Comparison of ENCODE assay signal across 8 cellular contexts in genomic region chr20:49278036-49278816, GRCh38. TPM values are rescaled to one million over a fixed set of nuclear protein-coding genes. Genes with fewer than 3 reads are reported as not detected.
DNase-seq lines count a peak whose midpoint lies in the region; ATAC-seq and TF ChIP-seq lines count a peak whose summit lies in the region.

ZNFX1 (minus strand) TSS chr20:49278057; CDS start chr20:49275839, 2,218 bp downstream.

- H3K4me1 ChIP-seq in H9 (ENCODE audit: insufficient read depth, low read length): no peaks in the 10 kb centered on the region

- peaks cover 41% of the 10 kb centered on the region for H3K23me2 ChIP-seq in H9 (ENCODE audit: insufficient read length, low read depth, low read length, poor library complexity, severe bottlenecking)

- H3K9me3 ChIP-seq in H9 (ENCODE audit: control insufficient read depth, low read depth, low read length) (no peaks in the 10 kb centered on the region), MG63 (0 out of 2 replicates have a peak, but pooled peaks cover 3% of the 10 kb centered on the region)

- H2BK20ac ChIP-seq in H9 (ENCODE audit: low read depth, low read length, poor library complexity, severe bottlenecking): no peak within 1 kb of the TSS

- peak within 1 kb of the TSS; percentile 97 to 99 (median 98) for H3K27ac Mint-ChIP-seq in H9
- peak within 1 kb of the TSS; percentile 94 for H3K27ac Mint-ChIP-seq in nephron progenitor cell
- peak within 1 kb of the TSS; percentile 98 to 100 for H3K27ac Mint-ChIP-seq in stimulated activated naive CD8-positive, alpha-beta T cell treated with anti-CD3 and anti-CD28 coated beads, Interleukin-15, amount 100 ng/mL, for 72 hours

- no peak within 1 kb of the TSS for H2BK120ac ChIP-seq in H9 (ENCODE audit: low read depth, low read length, poor library complexity, severe bottlenecking)

- H4K8ac ChIP-seq in H9 (replicated peaks; ENCODE audit: insufficient read length, low read depth, low read length): peak within 1 kb of the TSS; percentile 95

- TF ChIP-seq CTCF in H9 (conservative IDR thresholded peaks at IDR 0.05): peak; percentile 25; the same call in 1 of the 3 replicates
- TF ChIP-seq CTCF in fibroblast of the aortic adventitia (IDR thresholded peaks at IDR 0.05; ENCODE audit: insufficient read depth, low read length): no peak
- no peak for TF ChIP-seq CTCF in nephron progenitor cell (IDR thresholded peaks at IDR 0.05)

- no peak within 1 kb of the TSS for H2AFZ ChIP-seq in H9 (ENCODE audit: low read length)

- H3K4me3 Mint-ChIP-seq in H9 (peak within 1 kb of the TSS; percentile 99), nephron progenitor cell (peak within 1 kb of the TSS; percentile 95)
- H3K4me3 Mint-ChIP-seq in stimulated activated naive CD8-positive, alpha-beta T cell treated with anti-CD3 and anti-CD28 coated beads, Interleukin-15, amount 100 ng/mL, for 72 hours: peak within 1 kb of the TSS; percentile 94

- H3K18ac ChIP-seq in H9 (ENCODE audit: insufficient read length, low read depth, low read length): peak within 1 kb of the TSS; percentile 76

- no peak within 1 kb of the TSS for H2AK5ac ChIP-seq in H9 (ENCODE audit: insufficient read length, low read length)

- peak within 1 kb of the TSS; percentile 100 for H3K4me2 ChIP-seq in H9 (ENCODE audit: insufficient read depth, insufficient read length, low read length)

- peak within 1 kb of the TSS; percentile 93 for H3K14ac ChIP-seq in H9 (ENCODE audit: insufficient read depth, low read length)

- H3K9ac ChIP-seq in H9 (ENCODE audit: extremely low read depth, insufficient read length, low read length): peak within 1 kb of the TSS; percentile 99

- H4K20me1 ChIP-seq in H9 (ENCODE audit: control insufficient read depth, insufficient read depth, insufficient read length): no peaks in the 10 kb centered on the region

- peaks cover 55% of the 10 kb centered on the region for H3K79me2 ChIP-seq in H9 (ENCODE audit: insufficient read depth, low read length)

- H3K23ac ChIP-seq in H9 (ENCODE audit: insufficient read length, low read depth, low read length): peak within 1 kb of the TSS; percentile 8

- WGBS in H9 (ENCODE audit: extremely low coverage, insufficient read length, low lambda C conversion rate): no CpG with 5 or more reads among the region's 80 CpGs

- H3K56ac ChIP-seq in H9 (ENCODE audit: insufficient read length, low read depth, low read length): peak within 1 kb of the TSS; percentile 85

- ATAC-seq in stimulated activated naive CD8-positive, alpha-beta T cell treated with anti-CD3 and anti-CD28 coated beads, Interleukin-15, amount 100 ng/mL, for 72 hours: peak; percentile 88

- H3K4me3 ChIP-seq in MG63: peak within 1 kb of the TSS; percentile 98
- peak within 1 kb of the TSS; percentile 98 for H3K4me3 ChIP-seq in fibroblast of the aortic adventitia (ENCODE audit: low read depth, low read length)

- DNase-seq in ELR (ENCODE audit: low read depth): peak; percentile 100
- peak; percentile 98 for DNase-seq in H9
- peak; percentile 99 for DNase-seq in MG63
- peak; percentile 95 for DNase-seq in SHP77 treated with DMSO at 0.1 percent for 48 hours (lab: John Stamatoyannopoulos, UW)
- peak; percentile 99 for DNase-seq in activated effector memory CD4-positive, alpha-beta T cell treated with anti-CD3 and anti-CD28 coated beads, Interleukin-2, amount 50 U/mL, for 16 hours
- peak; percentile 97 for DNase-seq in fibroblast of the aortic adventitia (ENCODE audit: low read depth)
- DNase-seq in nephron progenitor cell: peak; percentile 97
- DNase-seq in stimulated activated naive CD8-positive, alpha-beta T cell treated with anti-CD3 and anti-CD28 coated beads, Interleukin-15, amount 100 ng/mL, for 72 hours: peak; percentile 99

- H3T11ph ChIP-seq in H9 (ENCODE audit: low read length): no peak within 1 kb of the TSS

- peak within 1 kb of the TSS; percentile 51 for H4K91ac ChIP-seq in H9 (ENCODE audit: insufficient read length, low read depth, low read length)

- H3K36me3 Mint-ChIP-seq in H9 (ENCODE audit: insufficient read depth in 1 of 3, low read depth in 3 of 3) (peaks cover 57 to 73% (median 69%) of the 10 kb centered on the region in 3 experiments), nephron progenitor cell (ENCODE audit: low read depth) (peaks cover 72% of the 10 kb centered on the region)

- peak within 1 kb of the TSS; percentile 82 for H2BK5ac ChIP-seq in H9 (ENCODE audit: insufficient read length, low read length)

- H3K9me3 Mint-ChIP-seq in H9 (peaks cover 24 to 34% of the 10 kb centered on the region in 2 experiments), nephron progenitor cell (peaks cover 50% of the 10 kb centered on the region)
- peaks cover 14 to 17% of the 10 kb centered on the region in 2 donors for H3K9me3 Mint-ChIP-seq in stimulated activated naive CD8-positive, alpha-beta T cell treated with anti-CD3 and anti-CD28 coated beads, Interleukin-15, amount 100 ng/mL, for 72 hours

- H3K36me3 ChIP-seq in MG63: peaks cover 80% of the 10 kb centered on the region

- no peaks in the 10 kb centered on the region for H3K27me3 ChIP-seq in H9 (ENCODE audit: insufficient read depth, low read length)
- H3K27me3 ChIP-seq in MG63: no peaks in the 10 kb centered on the region

- peaks cover 37 to 43% of the 10 kb centered on the region in 2 experiments for H3K4me1 Mint-ChIP-seq in H9
- peaks cover 62% of the 10 kb centered on the region for H3K4me1 Mint-ChIP-seq in nephron progenitor cell
- peaks cover 67% of the 10 kb centered on the region for H3K4me1 Mint-ChIP-seq in stimulated activated naive CD8-positive, alpha-beta T cell treated with anti-CD3 and anti-CD28 coated beads, Interleukin-15, amount 100 ng/mL, for 72 hours

- peak within 1 kb of the TSS; percentile 64 for H2BK12ac ChIP-seq in H9 (ENCODE audit: insufficient read length, low read depth, low read length)

- H3K4ac ChIP-seq in H9 (ENCODE audit: low read depth, low read length): peak within 1 kb of the TSS; percentile 78; the same call in 1 of the 2 replicates

- peaks cover 19% of the 10 kb centered on the region for H3K27me3 Mint-ChIP-seq in H9 (ENCODE audit: low read depth)
- no peaks in the 10 kb centered on the region for H3K27me3 Mint-ChIP-seq in nephron progenitor cell (ENCODE audit: low read depth, poor library complexity)
- no peaks in the 10 kb centered on the region for H3K27me3 Mint-ChIP-seq in stimulated activated naive CD8-positive, alpha-beta T cell treated with anti-CD3 and anti-CD28 coated beads, Interleukin-15, amount 100 ng/mL, for 72 hours

- no peaks in the 10 kb centered on the region for H3K79me1 ChIP-seq in H9 (ENCODE audit: insufficient read depth, low read depth, low read length, poor library complexity, severe bottlenecking)

- no peak within 1 kb of the TSS for H2BK15ac ChIP-seq in H9 (ENCODE audit: low read depth, low read length)

- peak within 1 kb of the TSS; percentile 91 for H4K5ac ChIP-seq in H9 (ENCODE audit: insufficient read length, low read depth, low read length)

- H3K27ac ChIP-seq in H9 (ENCODE audit: insufficient read length, low read depth, low read length): peak within 1 kb of the TSS; percentile 87

RNA-seq across cellular contexts. Expression of gene ZNFX1, which starts in this region (rescaled TPM):
- total RNA-seq in H9 (2021) (12.8 and 13.3 TPM in 2 replicates), fibroblast of the aortic adventitia (ENCODE audit: low replicate concordance) (41.5 and 54.5 TPM in 2 replicates)
- total RNA-seq in MG63 (2014; rRNA removed; shearing (Covaris generic); ENCODE audit: low replicate concordance): 29.6 and 34.3 TPM in 2 replicates

Comparison
In these comparisons a context has a peak if more than half of its experiments do, and no peak if none do; other contexts are left out.
1. Peak in every context shown above with its lines: DNase-seq, ATAC-seq, H3K4me3 ChIP-seq and H3K27ac ChIP-seq.